Comparison of ENCODE assay signal across 13 cellular contexts in the genomic region with DNA sequence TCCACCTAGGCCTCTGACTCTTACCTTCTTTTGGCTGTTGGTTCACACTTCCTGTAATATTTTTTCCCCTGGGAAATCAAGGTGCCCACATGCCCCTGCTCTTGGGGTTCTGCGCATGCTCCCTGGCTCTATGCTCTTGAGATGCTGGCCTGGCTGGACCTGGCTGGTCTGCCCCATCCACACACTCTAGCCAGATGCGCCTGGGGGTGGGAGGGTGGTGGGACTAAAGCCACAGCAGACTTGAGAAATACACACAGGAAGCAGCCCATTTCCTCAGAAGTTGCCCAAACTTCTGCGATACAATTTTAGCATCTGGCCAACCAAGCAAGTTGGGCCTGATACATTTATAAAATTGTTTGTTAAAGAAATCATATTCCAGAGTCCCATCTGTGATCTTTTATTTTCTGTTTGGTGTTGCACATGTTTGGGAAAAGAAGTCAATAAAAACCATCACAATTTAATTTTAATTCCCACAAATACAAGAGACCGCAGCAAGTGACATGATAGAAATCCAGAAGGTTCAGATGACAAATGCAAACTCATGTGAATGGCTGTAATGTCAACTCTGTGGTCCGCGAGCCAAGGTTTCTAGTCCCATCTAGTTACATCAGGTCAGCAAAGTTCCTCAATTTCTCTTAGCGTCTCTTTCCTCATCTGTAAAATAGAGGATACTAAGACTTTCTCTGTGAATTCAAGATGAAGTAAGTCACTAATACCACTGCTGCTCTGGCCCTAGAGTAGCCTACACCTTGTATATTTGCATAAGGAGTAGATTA. TPM values are rescaled to one million over a fixed set of nuclear protein-coding genes. Genes with fewer than 3 reads are reported as not detected.
DNase-seq lines count a peak whose midpoint lies in the region; ATAC-seq and TF ChIP-seq lines count a peak whose summit lies in the region.
"Had no signal": no experiment of that assay in that cellular context is flagged by ENCODE, and none has a peak within 500 bp of the region (broad histone marks: within the 10 kb centered on the region; RNA-seq: fewer than 3 reads in every experiment).

No MANE protein-coding gene starts in this region.

- DNase-seq in left ventricle myocardium superior = peak; percentile 59
- no peak for DNase-seq in left cardiac atrium
- no peak for DNase-seq in lower lobe of right lung
- DNase-seq in SW480 (ENCODE audit: low spot score) = no peak
- DNase-seq in iPS-NIHi11 (ENCODE audit: low spot score) = no peak
- DNase-seq: ACHN; activated CD4-positive, CD25-positive, alpha-beta regulatory T cell treated with anti-CD3 and anti-CD28 coated beads, Interleukin-2, amount 50 U/mL, for 72 hours; central memory CD4-positive, alpha-beta T cell; islet precursor cell; stimulated activated naive CD4-positive, alpha-beta T cell treated with Interleukin-2 at 50 U/mL for 16 hours had no signal

- no peak for ATAC-seq in left ventricle myocardium superior
- no peak for ATAC-seq in left cardiac atrium
- ATAC-seq in lower lobe of right lung = peak; percentile 62 to 63
- ATAC-seq in GM18868 (IDR thresholded peaks at IDR 0.05; ENCODE audit: unreplicated experiment) = no peak
- ATAC-seq in GM21825 (IDR thresholded peaks at IDR 0.05; ENCODE audit: unreplicated experiment) = no peak

- peak overlapping the region; percentile 39 for H3K4me2 ChIP-seq in SU-DHL-6 (ENCODE audit: low read depth, low read length, poor library complexity, severe bottlenecking)

- peak overlapping the region; percentile 49 for H3K27ac ChIP-seq in SU-DHL-6 (ENCODE audit: low read depth, low read length)
- peak overlapping the region; percentile 8 for H3K27ac ChIP-seq in lower lobe of right lung

- H3K9me3 ChIP-seq in SU-DHL-6 (ENCODE audit: insufficient read depth, low read length) = no peaks in the 10 kb centered on the region
- no peaks in the 10 kb centered on the region for H3K9me3 ChIP-seq in lower lobe of right lung

- H3K9me2 ChIP-seq in SU-DHL-6 (replicated peaks; ENCODE audit: insufficient read depth, low read length) = no peaks in the 10 kb centered on the region

- H2AFZ ChIP-seq in SU-DHL-6 (ENCODE audit: low read depth, low read length, severe bottlenecking) = no peak overlapping the region

- peaks cover 69% of the 10 kb centered on the region for H3K4me1 ChIP-seq in lower lobe of right lung

- H3K4me3 ChIP-seq in SU-DHL-6 (ENCODE audit: insufficient read depth, low read length, poor library complexity, severe bottlenecking) (no peak overlapping the region), lower lobe of right lung (no peak overlapping the region)

- H3K27me3 ChIP-seq in SU-DHL-6 (ENCODE audit: low read length) = no peaks in the 10 kb centered on the region
- H3K27me3 ChIP-seq in lower lobe of right lung (ENCODE audit: low read depth) = no peaks in the 10 kb centered on the region

- no peaks in the 10 kb centered on the region for H4K20me1 ChIP-seq in SU-DHL-6 (ENCODE audit: low read depth, low read length)

- intact Hi-C loops in left ventricle myocardium superior (cut with micrococcal nuclease) (no loop called here), left cardiac atrium (cut with DNase I) (loop anchor here (5.0 to 10.0 kb wide), 4 partner anchors 52 to 195 kb away; no protein-coding TSS in a partner anchor), lower lobe of right lung (cut with DNase I) (no loop called here)

- H3K79me2 ChIP-seq in SU-DHL-6 (ENCODE audit: insufficient read depth, low read length) = no peaks in the 10 kb centered on the region

- no peak overlapping the region for H3K9ac ChIP-seq in SU-DHL-6 (ENCODE audit: low read length)

- TF ChIP-seq CTCF in SU-DHL-6 (IDR thresholded peaks at IDR 0.05; ENCODE audit: insufficient read depth, low read length, poor library complexity, severe bottlenecking) (no peak), lower lobe of right lung (IDR thresholded peaks at IDR 0.05) (no peak)

- H3K36me3 ChIP-seq in SU-DHL-6 (ENCODE audit: low read length) = no peaks in the 10 kb centered on the region
- H3K36me3 ChIP-seq in lower lobe of right lung = no peaks in the 10 kb centered on the region

- H3F3A ChIP-seq in SU-DHL-6 (ENCODE audit: insufficient read depth) = no peaks in the 10 kb centered on the region

RNA-seq across cellular contexts. Expression of a gene that starts 55.9 kb away (rescaled TPM):
- total RNA-seq in left ventricle myocardium superior (160 TPM), left cardiac atrium (100 to 1,000 TPM in 1 of 2 donors, 10 to 100 TPM in 1; 96.0 to 145 TPM), lower lobe of right lung (80.1 TPM)

Comparison
In these comparisons a context has a peak if more than half of its experiments do, and no peak if none do; other contexts are left out.
1. intact Hi-C loops: an anchor here in left cardiac atrium (5.0 to 10.0 kb wide); none called in left ventricle myocardium superior and lower lobe of right lung.
2. ATAC-seq: peak in lower lobe of right lung (2 of 2); none in left ventricle myocardium superior (single experiment), left cardiac atrium (0 of 2), GM18868 (single experiment) and GM21825 (single experiment).